8 cellular contexts compared by ENCODE assay signal in genomic region chr15:100873029-100873677, GRCh38. TPM values are rescaled to one million over a fixed set of nuclear protein-coding genes. Genes with fewer than 3 reads are reported as not detected.
A peak's percentile ranks its signal among the peaks of the same experiment; 100 is the strongest.
DNase-seq lines count a peak whose midpoint lies in the region; ATAC-seq and TF ChIP-seq lines count a peak whose summit lies in the region.

No MANE protein-coding gene starts in this region.

- no peak overlapping the region for H3K27ac Mint-ChIP-seq in T-cell

- in situ Hi-C loops in GM23248 (cut with MboI), result loop anchor here (10.0 kb wide), 1 partner anchor 208 kb away; no protein-coding TSS in a partner anchor

- H2AFZ ChIP-seq in GM23248, result no peak overlapping the region

- WGBS in GM23248 (ENCODE audit: low coverage in 1 of 2, low lambda C conversion rate in 2 of 2, missing lambda C conversion rate in 2 of 2), 2 experiments, result 12 to 22% methylated on average over 2 of the region's 2 CpGs

- CTCF ChIA-PET in T-cell (lab: Charles Lee), result interaction anchor here (0.6 to 2.6 kb wide), 10 partner anchors 8 to 715 kb away, joined by 3 to 9 read pairs (median 4); no protein-coding TSS in a partner anchor

- H3K9ac ChIP-seq in GM23248, result no peak overlapping the region

- H3K9me3 Mint-ChIP-seq in T-cell, result no peaks in the 10 kb centered on the region

- no peaks in the 10 kb centered on the region for H3K36me3 ChIP-seq in GM23248 (ENCODE audit: low read depth)

- no peak overlapping the region for H3K4me2 ChIP-seq in GM23248 (ENCODE audit: unreplicated experiment)

- no peak overlapping the region for H3K27ac ChIP-seq in GM23248

- H4K20me1 ChIP-seq in GM23248 (ENCODE audit: insufficient read depth), result no peaks in the 10 kb centered on the region

- no peaks in the 10 kb centered on the region for H3K27me3 ChIP-seq in GM23248 (replicated peaks; ENCODE audit: insufficient read depth)

- H3K36me3 Mint-ChIP-seq in T-cell, result no peaks in the 10 kb centered on the region

- H3K9me2 ChIP-seq in GM23248 (ENCODE audit: insufficient read depth), result no peaks in the 10 kb centered on the region

- no peaks in the 10 kb centered on the region for H3K9me3 ChIP-seq in GM23248 (ENCODE audit: low read depth)

- DNase-seq in ELF-1 (ENCODE audit: low read depth, low spot score) (peak; percentile 48), GM23248 (peak; percentile 90), NCI-H1105 (lab: John Stamatoyannopoulos, UW) (peak; percentile 74), T-cell (peak in 22 of 34 experiments; percentile 3 to 46 (median 25)), kidney tubule cell (ENCODE audit: low spot score) (peak; percentile 86)
- peak; percentile 37 for DNase-seq in central memory CD4-positive, alpha-beta T cell
- peak; percentile 9 for DNase-seq in stimulated activated CD8-positive, alpha-beta memory T cell treated with anti-CD3 and anti-CD28 coated beads, Interleukin-15, amount 100 ng/mL, for 1 hour (ENCODE audit: low read depth)

- H3K4me1 Mint-ChIP-seq in T-cell, result peaks cover 0 to 1% (median 0%) of the 10 kb centered on the region in 3 donors

- H3K4me3 ChIP-seq in GM23248, result no peak overlapping the region

- no peaks in the 10 kb centered on the region for H3F3A ChIP-seq in GM23248 (ENCODE audit: insufficient read depth)

- POLR2A ChIA-PET in T-cell (lab: Charles Lee), result no interaction called here

- H3K4me3 Mint-ChIP-seq in T-cell, result no peak overlapping the region

- H3K4me1 ChIP-seq in GM23248 (ENCODE audit: insufficient read depth), result no peaks in the 10 kb centered on the region

- no peaks in the 10 kb centered on the region for H3K79me2 ChIP-seq in GM23248 (ENCODE audit: insufficient read depth)

- peaks cover 31 to 35% of the 10 kb centered on the region in 2 donors for H3K27me3 Mint-ChIP-seq in T-cell

- TF ChIP-seq POLR2A in GM18505 (IDR thresholded peaks at IDR 0.05; ENCODE audit: borderline replicate concordance, extremely low read depth, insufficient read depth, insufficient read length), result no peak

- peak; percentile 51 to 60 (median 55) for ATAC-seq in T-cell (replicated peaks in 1 of 4)
- ATAC-seq in GM18505 (IDR thresholded peaks at IDR 0.05; ENCODE audit: unreplicated experiment), result no peak

RNA-seq across cellular contexts. Expression of gene ALDH1A3, which starts 6.5 kb away (rescaled TPM):
- total RNA-seq in GM23248 (2014; rRNA removed; shearing (Covaris generic)), result 5.8 and 9.9 TPM in 2 replicates
- polyA plus RNA-seq in GM23248 (2016; fragmentation: Nextera tagmentation; extraction: Ambion mirVana), result 4.8 TPM in 2 replicates
- total RNA-seq in T-cell, result 1 to 10 TPM in 1 of 5 donors, under 1 TPM in 2, not detected in 2; 0.26 to 1.2 (median 0.38) TPM

RNA-seq across cellular contexts. Expression of gene LRRK1, which starts 46.0 kb away (rescaled TPM):
- total RNA-seq in GM23248 (2014; rRNA removed; shearing (Covaris generic)), result 6.2 and 6.8 TPM in 2 replicates
- polyA plus RNA-seq in GM23248 (2016; fragmentation: Nextera tagmentation; extraction: Ambion mirVana), result 5.9 and 6.4 TPM in 2 replicates
- total RNA-seq in T-cell, result 1 to 10 TPM; 1.1 to 2.0 (median 1.7) TPM

Comparison
In these comparisons a context has a peak if more than half of its experiments do, and no peak if none do; other contexts are left out.
1. DNase-seq: peak in every context shown above with its lines; median percentile 90 in GM23248; 86 in kidney tubule cell; 74 in NCI-H1105; 48 in ELF-1; 37 in central memory CD4-positive, alpha-beta T cell; 25 in T-cell; 9 in stimulated activated CD8-positive, alpha-beta memory T cell treated with anti-CD3 and anti-CD28 coated beads, Interleukin-15, amount 100 ng/mL, for 1 hour.